In genomic region chr4:76799139-76799538, GRCh38 we compare ENCODE assay signal across 14 cellular contexts.
"Had no signal": no experiment of that assay in that cellular context is flagged by ENCODE, and none has a peak within 500 bp of the region (broad histone marks: within the 10 kb centered on the region; RNA-seq: fewer than 3 reads in every experiment).

No MANE protein-coding gene starts in this region.

- DNase-seq: activated CD4-positive, alpha-beta T cell treated with anti-CD3 and anti-CD28 coated beads for 1 hour; activated CD4-positive, alpha-beta T cell treated with anti-CD3 and anti-CD28 coated beads, Interleukin-2, amount 50 U/mL, for 48 hours; activated gamma-delta T cell; activated naive CD8-positive, alpha-beta T cell treated with anti-CD3 and anti-CD28 coated beads for 36 hours; activated T-cell treated with anti-CD3 and anti-CD28 coated beads, Interleukin-2, amount 50 U/mL, for 4 hours; anterior cingulate cortex; esophagus squamous epithelium; head of caudate nucleus; left lung; ovary; stimulated activated CD4-positive, alpha-beta T cell treated with anti-CD3 and anti-CD28 coated beads, Interleukin-15, amount 100 ng/mL, for 24 hours; stimulated activated CD4-positive, alpha-beta T cell treated with anti-CD3 and anti-CD28 coated beads, Interleukin-4, amount 100 ng/mL, for 24 hours; stimulated activated naive CD8-positive, alpha-beta T cell treated with anti-CD3 and anti-CD28 coated beads, Interleukin-15, amount 100 ng/mL, for 72 hours had no signal

- H3K4me3 ChIP-seq: esophagus squamous epithelium, left lung, ovary, thoracic aorta had no signal

- ATAC-seq: activated T-cell treated with anti-CD3 and anti-CD28 coated beads, Interleukin-2, amount 50 U/mL, for 4 hours; left lung; stimulated activated naive CD8-positive, alpha-beta T cell treated with anti-CD3 and anti-CD28 coated beads, Interleukin-15, amount 100 ng/mL, for 72 hours had no signal

- H3K27ac ChIP-seq: esophagus squamous epithelium, left lung, ovary, thoracic aorta had no signal

- H3K27me3 ChIP-seq: left lung, ovary had no signal

- H3K36me3 ChIP-seq: esophagus squamous epithelium, left lung, ovary, thoracic aorta had no signal

- H3K4me1 ChIP-seq: left lung had no signal

- H3K9me3 ChIP-seq: esophagus squamous epithelium, left lung, ovary, thoracic aorta had no signal
